In the genomic region with DNA sequence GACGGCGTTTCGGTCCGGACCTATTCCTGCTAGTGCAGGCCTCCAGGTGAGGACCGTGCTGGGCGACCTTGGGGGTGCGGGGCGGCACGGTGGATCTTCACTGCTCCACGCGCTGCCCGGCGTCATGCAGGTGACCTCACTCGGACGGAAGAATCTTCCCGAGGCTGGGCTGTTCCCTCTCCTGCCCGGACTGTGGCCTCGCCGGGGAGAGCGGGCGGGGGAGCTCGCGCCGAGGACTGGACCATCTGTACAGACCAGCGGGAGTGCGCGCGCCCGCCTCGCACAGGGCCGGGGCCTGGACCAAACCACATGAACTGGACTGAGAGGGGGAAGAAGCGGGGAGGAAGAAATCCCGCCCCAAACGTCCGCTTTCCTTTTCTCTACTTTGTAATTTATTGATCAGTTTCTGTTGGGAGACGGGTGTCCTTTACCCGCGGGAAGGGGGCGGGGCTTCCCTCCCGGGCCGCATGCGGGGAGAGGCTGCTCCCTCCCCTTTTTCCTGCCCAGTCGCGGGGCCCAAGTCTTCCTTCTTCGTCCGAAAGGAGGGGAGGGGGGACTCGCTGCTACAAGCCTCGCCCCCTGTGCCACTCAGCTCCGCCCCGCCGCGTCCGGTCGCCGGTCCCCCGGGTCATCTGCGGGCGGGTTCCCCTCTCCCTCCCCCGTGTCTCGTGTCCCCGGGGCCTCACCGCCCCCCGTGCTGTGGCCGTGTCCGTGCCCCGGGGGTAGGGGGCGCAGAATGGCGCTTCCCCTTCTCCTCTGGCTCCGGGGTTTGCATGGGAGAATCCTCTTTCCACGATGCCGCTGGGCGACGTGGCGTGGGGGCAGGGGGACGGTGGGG, we compare ENCODE assay signal across 1 cellular context.
A peak's percentile ranks its signal among the peaks of the same experiment; 100 is the strongest.
TF ChIP-seq lines count a peak whose summit lies in the region.

No MANE protein-coding gene starts in this region.

TF ChIP-seq in HepG2, 621 proteins besides CTCF, POLR2A, EP300 and RAD21 (continued from another document and continues in another):
- TF ChIP-seq, protein P1, sequence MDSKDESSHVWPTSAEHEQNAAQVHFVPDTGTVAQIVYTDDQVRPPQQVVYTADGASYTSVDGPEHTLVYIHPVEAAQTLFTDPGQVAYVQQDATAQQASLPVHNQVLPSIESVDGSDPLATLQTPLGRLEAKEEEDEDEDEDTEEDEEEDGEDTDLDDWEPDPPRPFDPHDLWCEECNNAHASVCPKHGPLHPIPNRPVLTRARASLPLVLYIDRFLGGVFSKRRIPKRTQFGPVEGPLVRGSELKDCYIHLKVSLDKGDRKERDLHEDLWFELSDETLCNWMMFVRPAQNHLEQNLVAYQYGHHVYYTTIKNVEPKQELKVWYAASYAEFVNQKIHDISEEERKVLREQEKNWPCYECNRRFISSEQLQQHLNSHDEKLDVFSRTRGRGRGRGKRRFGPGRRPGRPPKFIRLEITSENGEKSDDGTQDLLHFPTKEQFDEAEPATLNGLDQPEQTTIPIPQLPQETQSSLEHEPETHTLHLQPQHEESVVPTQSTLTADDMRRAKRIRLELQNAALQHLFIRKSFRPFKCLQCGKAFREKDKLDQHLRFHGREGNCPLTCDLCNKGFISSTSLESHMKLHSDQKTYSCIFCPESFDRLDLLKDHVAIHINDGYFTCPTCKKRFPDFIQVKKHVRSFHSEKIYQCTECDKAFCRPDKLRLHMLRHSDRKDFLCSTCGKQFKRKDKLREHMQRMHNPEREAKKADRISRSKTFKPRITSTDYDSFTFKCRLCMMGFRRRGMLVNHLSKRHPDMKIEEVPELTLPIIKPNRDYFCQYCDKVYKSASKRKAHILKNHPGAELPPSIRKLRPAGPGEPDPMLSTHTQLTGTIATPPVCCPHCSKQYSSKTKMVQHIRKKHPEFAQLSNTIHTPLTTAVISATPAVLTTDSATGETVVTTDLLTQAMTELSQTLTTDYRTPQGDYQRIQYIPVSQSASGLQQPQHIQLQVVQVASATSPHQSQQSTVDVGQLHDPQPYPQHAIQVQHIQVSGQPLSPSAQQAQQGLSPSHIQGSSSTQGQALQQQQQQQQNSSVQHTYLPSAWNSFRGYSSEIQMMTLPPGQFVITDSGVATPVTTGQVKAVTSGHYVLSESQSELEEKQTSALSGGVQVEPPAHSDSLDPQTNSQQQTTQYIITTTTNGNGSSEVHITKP (CRISPR knock-in tag; IDR thresholded peaks at IDR 0.05; ENCODE audit: low read depth): peak; percentile 98
- TF ChIP-seq SALL2 (CRISPR knock-in tag; IDR thresholded peaks at IDR 0.05) (peak; percentile 49; the same call in 1 of the 2 replicates), KMT2A (CRISPR knock-in tag; IDR thresholded peaks at IDR 0.05) (no peak; the same call in 1 of the 2 replicates), PHF8 (CRISPR knock-in tag; IDR thresholded peaks at IDR 0.05) (peak; percentile 62), ZNF136 (CRISPR knock-in tag; IDR thresholded peaks at IDR 0.05; ENCODE audit: low read depth) (no peak), EHMT2 (IDR thresholded peaks at IDR 0.05; ENCODE audit: borderline replicate concordance, low read depth, low read length) (no peak), ZNF775 (CRISPR knock-in tag; IDR thresholded peaks at IDR 0.05; ENCODE audit: borderline replicate concordance) (0 out of 2 replicates have a peak, but pooled peaks have one; percentile 28), CENPT (CRISPR knock-in tag; IDR thresholded peaks at IDR 0.05; ENCODE audit: low read depth) (no peak), ZNF713 (CRISPR knock-in tag; IDR thresholded peaks at IDR 0.05) (no peak), GABPA (IDR thresholded peaks at IDR 0.05; ENCODE audit: low read depth, low read length) (no peak), GABPA (CRISPR knock-in tag; IDR thresholded peaks at IDR 0.05; ENCODE audit: low read depth) (peak; percentile 51), YY1 (IDR thresholded peaks at IDR 0.05; ENCODE audit: insufficient read depth, insufficient replicate concordance, low read depth, low read length) (no peak), FOXK1 (CRISPR knock-in tag; IDR thresholded peaks at IDR 0.05; ENCODE audit: borderline replicate concordance, low read depth) (0 out of 2 replicates have a peak, but pooled peaks have one; percentile 7), SATB2 (CRISPR knock-in tag; IDR thresholded peaks at IDR 0.05) (0 out of 2 replicates have a peak, but pooled peaks have one; percentile 27), SMAD9 (CRISPR knock-in tag; IDR thresholded peaks at IDR 0.05) (no peak), CREB1 (IDR thresholded peaks at IDR 0.05) (peak; percentile 46; the same call in 1 of the 2 replicates), CREB1 (CRISPR knock-in tag; IDR thresholded peaks at IDR 0.05) (no peak), TCF12 (IDR thresholded peaks at IDR 0.05) (no peak), TCF12 (CRISPR knock-in tag; IDR thresholded peaks at IDR 0.05) (peak; percentile 73; the same call in 1 of the 2 replicates), KMT2B (CRISPR knock-in tag; IDR thresholded peaks at IDR 0.05) (peak; percentile 46; the same call in 1 of the 2 replicates), ZNF761 (CRISPR knock-in tag; conservative IDR thresholded peaks at IDR 0.05) (peak; percentile 73), RXRA (CRISPR knock-in tag; IDR thresholded peaks at IDR 0.05) (peak; percentile 27), HMGA1 (CRISPR knock-in tag; conservative IDR thresholded peaks at IDR 0.05) (no peak), GFI1 (CRISPR knock-in tag; IDR thresholded peaks at IDR 0.05; ENCODE audit: borderline replicate concordance) (peak; percentile 37; the same call in 1 of the 2 replicates), STAG1 (CRISPR knock-in tag; IDR thresholded peaks at IDR 0.05) (no peak), ARHGAP35 (CRISPR knock-in tag; IDR thresholded peaks at IDR 0.05; ENCODE audit: borderline replicate concordance) (no peak), ZBTB8A (CRISPR knock-in tag; IDR thresholded peaks at IDR 0.05; ENCODE audit: borderline replicate concordance, low read depth) (no peak), REPIN1 (CRISPR knock-in tag; IDR thresholded peaks at IDR 0.05; ENCODE audit: borderline replicate concordance, low read depth) (0 out of 2 replicates have a peak, but pooled peaks have one; percentile 60), ZC3H4 (CRISPR knock-in tag; IDR thresholded peaks at IDR 0.05; ENCODE audit: borderline replicate concordance) (no peak)
- TF ChIP-seq, protein P2, sequence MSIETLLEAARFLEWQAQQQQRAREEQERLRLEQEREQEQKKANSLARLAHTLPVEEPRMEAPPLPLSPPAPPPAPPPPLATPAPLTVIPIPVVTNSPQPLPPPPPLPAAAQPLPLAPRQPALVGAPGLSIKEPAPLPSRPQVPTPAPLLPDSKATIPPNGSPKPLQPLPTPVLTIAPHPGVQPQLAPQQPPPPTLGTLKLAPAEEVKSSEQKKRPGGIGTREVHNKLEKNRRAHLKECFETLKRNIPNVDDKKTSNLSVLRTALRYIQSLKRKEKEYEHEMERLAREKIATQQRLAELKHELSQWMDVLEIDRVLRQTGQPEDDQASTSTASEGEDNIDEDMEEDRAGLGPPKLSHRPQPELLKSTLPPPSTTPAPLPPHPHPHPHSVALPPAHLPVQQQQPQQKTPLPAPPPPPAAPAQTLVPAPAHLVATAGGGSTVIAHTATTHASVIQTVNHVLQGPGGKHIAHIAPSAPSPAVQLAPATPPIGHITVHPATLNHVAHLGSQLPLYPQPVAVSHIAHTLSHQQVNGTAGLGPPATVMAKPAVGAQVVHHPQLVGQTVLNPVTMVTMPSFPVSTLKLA (IDR thresholded peaks at IDR 0.05): no peak
- TF ChIP-seq, protein P3, sequence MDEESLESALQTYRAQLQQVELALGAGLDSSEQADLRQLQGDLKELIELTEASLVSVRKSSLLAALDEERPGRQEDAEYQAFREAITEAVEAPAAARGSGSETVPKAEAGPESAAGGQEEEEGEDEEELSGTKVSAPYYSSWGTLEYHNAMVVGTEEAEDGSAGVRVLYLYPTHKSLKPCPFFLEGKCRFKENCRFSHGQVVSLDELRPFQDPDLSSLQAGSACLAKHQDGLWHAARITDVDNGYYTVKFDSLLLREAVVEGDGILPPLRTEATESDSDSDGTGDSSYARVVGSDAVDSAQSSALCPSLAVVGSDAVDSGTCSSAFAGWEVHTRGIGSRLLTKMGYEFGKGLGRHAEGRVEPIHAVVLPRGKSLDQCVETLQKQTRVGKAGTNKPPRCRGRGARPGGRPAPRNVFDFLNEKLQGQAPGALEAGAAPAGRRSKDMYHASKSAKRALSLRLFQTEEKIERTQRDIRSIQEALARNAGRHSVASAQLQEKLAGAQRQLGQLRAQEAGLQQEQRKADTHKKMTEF (CRISPR knock-in tag; IDR thresholded peaks at IDR 0.05): no peak; the same call in 1 of the 2 replicates
- TF ChIP-seq, protein P4, sequence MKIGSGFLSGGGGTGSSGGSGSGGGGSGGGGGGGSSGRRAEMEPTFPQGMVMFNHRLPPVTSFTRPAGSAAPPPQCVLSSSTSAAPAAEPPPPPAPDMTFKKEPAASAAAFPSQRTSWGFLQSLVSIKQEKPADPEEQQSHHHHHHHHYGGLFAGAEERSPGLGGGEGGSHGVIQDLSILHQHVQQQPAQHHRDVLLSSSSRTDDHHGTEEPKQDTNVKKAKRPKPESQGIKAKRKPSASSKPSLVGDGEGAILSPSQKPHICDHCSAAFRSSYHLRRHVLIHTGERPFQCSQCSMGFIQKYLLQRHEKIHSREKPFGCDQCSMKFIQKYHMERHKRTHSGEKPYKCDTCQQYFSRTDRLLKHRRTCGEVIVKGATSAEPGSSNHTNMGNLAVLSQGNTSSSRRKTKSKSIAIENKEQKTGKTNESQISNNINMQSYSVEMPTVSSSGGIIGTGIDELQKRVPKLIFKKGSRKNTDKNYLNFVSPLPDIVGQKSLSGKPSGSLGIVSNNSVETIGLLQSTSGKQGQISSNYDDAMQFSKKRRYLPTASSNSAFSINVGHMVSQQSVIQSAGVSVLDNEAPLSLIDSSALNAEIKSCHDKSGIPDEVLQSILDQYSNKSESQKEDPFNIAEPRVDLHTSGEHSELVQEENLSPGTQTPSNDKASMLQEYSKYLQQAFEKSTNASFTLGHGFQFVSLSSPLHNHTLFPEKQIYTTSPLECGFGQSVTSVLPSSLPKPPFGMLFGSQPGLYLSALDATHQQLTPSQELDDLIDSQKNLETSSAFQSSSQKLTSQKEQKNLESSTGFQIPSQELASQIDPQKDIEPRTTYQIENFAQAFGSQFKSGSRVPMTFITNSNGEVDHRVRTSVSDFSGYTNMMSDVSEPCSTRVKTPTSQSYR (CRISPR knock-in tag; IDR thresholded peaks at IDR 0.05; ENCODE audit: borderline replicate concordance): no peak
- TF ChIP-seq, protein P5, sequence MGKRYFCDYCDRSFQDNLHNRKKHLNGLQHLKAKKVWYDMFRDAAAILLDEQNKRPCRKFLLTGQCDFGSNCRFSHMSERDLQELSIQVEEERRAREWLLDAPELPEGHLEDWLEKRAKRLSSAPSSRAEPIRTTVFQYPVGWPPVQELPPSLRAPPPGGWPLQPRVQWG (CRISPR knock-in tag; IDR thresholded peaks at IDR 0.05; ENCODE audit: borderline replicate concordance, low read depth): no peak
- TF ChIP-seq, protein P6, sequence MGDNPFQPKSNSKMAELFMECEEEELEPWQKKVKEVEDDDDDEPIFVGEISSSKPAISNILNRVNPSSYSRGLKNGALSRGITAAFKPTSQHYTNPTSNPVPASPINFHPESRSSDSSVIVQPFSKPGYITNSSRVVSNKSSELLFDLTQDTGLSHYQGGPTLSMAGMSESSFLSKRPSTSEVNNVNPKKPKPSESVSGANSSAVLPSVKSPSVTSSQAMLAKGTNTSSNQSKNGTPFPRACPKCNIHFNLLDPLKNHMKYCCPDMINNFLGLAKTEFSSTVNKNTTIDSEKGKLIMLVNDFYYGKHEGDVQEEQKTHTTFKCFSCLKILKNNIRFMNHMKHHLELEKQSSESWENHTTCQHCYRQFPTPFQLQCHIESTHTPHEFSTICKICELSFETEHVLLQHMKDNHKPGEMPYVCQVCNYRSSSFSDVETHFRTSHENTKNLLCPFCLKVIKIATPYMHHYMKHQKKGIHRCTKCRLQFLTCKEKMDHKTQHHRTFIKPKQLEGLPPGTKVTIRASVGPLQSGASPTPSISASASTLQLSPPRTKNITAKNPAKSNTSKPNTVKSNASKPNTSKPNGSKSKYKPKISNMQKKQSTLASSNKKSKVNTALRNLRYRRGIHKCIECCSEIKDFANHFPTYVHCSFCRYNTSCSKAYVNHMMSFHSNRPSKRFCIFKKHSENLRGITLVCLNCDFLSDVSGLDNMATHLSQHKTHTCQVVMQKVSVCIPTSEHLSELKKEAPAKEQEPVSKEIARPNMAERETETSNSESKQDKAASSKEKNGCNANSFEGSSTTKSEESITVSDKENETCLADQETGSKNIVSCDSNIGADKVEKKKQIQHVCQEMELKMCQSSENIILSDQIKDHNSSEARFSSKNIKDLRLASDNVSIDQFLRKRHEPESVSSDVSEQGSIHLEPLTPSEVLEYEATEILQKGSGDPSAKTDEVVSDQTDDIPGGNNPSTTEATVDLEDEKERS (CRISPR knock-in tag; IDR thresholded peaks at IDR 0.05): peak; percentile 65
- TF ChIP-seq, protein P7, sequence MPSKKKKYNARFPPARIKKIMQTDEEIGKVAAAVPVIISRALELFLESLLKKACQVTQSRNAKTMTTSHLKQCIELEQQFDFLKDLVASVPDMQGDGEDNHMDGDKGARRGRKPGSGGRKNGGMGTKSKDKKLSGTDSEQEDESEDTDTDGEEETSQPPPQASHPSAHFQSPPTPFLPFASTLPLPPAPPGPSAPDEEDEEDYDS (CRISPR knock-in tag; IDR thresholded peaks at IDR 0.05): peak; percentile 44; the same call in 1 of the 2 replicates
- TF ChIP-seq, protein P8, sequence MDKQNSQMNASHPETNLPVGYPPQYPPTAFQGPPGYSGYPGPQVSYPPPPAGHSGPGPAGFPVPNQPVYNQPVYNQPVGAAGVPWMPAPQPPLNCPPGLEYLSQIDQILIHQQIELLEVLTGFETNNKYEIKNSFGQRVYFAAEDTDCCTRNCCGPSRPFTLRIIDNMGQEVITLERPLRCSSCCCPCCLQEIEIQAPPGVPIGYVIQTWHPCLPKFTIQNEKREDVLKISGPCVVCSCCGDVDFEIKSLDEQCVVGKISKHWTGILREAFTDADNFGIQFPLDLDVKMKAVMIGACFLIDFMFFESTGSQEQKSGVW (CRISPR knock-in tag; IDR thresholded peaks at IDR 0.05; ENCODE audit: borderline replicate concordance): no peak
- TF ChIP-seq, protein P9, sequence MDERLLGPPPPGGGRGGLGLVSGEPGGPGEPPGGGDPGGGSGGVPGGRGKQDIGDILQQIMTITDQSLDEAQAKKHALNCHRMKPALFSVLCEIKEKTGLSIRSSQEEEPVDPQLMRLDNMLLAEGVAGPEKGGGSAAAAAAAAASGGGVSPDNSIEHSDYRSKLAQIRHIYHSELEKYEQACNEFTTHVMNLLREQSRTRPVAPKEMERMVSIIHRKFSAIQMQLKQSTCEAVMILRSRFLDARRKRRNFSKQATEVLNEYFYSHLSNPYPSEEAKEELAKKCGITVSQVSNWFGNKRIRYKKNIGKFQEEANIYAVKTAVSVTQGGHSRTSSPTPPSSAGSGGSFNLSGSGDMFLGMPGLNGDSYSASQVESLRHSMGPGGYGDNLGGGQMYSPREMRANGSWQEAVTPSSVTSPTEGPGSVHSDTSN (CRISPR knock-in tag; IDR thresholded peaks at IDR 0.05): no peak
